In genomic region chr4:156294577-156294976, GRCh38 we compare ENCODE assay signal across 8 cellular contexts.
DNase-seq lines count a peak whose midpoint lies in the region; ATAC-seq and TF ChIP-seq lines count a peak whose summit lies in the region.

No MANE protein-coding gene starts in this region.

- CTCF ChIA-PET in CD8-positive, alpha-beta T cell (lab: Charles Lee), result no interaction called here

- no peaks in the 10 kb centered on the region for H3K4me1 ChIP-seq in right cardiac atrium (ENCODE audit: control insufficient read depth, insufficient read depth, low read length)
- no peaks in the 10 kb centered on the region for H3K4me1 ChIP-seq in CD8-positive, alpha-beta T cell (ENCODE audit: insufficient read depth, low read length)

- no peaks in the 10 kb centered on the region for H3K4me1 Mint-ChIP-seq in CD8-positive, alpha-beta T cell (ENCODE audit: low read depth)

- no peak overlapping the region for H3K4me3 ChIP-seq in right cardiac atrium (ENCODE audit: low read length)
- no peak overlapping the region for H3K4me3 ChIP-seq in CD8-positive, alpha-beta T cell (ENCODE audit: low read depth, low read length)

- H3K27ac ChIP-seq in right cardiac atrium (ENCODE audit: low read length), result no peak overlapping the region
- no peak overlapping the region for H3K27ac ChIP-seq in CD8-positive, alpha-beta T cell (ENCODE audit: low read depth, low read length)

- no peaks in the 10 kb centered on the region for H3K27me3 ChIP-seq in right cardiac atrium (ENCODE audit: control insufficient read depth, insufficient read depth)
- H3K27me3 ChIP-seq in CD8-positive, alpha-beta T cell (ENCODE audit: insufficient read depth, low read length), result no peaks in the 10 kb centered on the region

- DNase-seq in Ammon's horn (ENCODE audit: low spot score) (peak; percentile 14), HuH-7 (ENCODE audit: low spot score) (peak; percentile 44), SHP77 (lab: John Stamatoyannopoulos, UW) (peak; percentile 27 to 66), right cardiac atrium (no peak), omental fat pad (ENCODE audit: low spot score) (no peak)
- no peak for DNase-seq in effector CD4-positive, alpha-beta T cell
- no peak for DNase-seq in CD8-positive, alpha-beta T cell

- intact Hi-C loops in right cardiac atrium (cut with DNase I), result no loop called here
- intact Hi-C loops in CD8-positive, alpha-beta T cell (cut with DNase I, micrococcal nuclease), result no loop called here

- no peak for TF ChIP-seq CTCF in omental fat pad (IDR thresholded peaks at IDR 0.05)
- no peak for TF ChIP-seq CTCF in CD8-positive, alpha-beta T cell (IDR thresholded peaks at IDR 0.05)

- WGBS in right cardiac atrium, result 17% methylated on average over 2 of the region's 2 CpGs

- no peaks in the 10 kb centered on the region for H3K36me3 ChIP-seq in CD8-positive, alpha-beta T cell (ENCODE audit: insufficient read depth, low read length)

- no peaks in the 10 kb centered on the region for H3K9me3 ChIP-seq in right cardiac atrium (ENCODE audit: control insufficient read depth, low read length)
- H3K9me3 ChIP-seq in CD8-positive, alpha-beta T cell (ENCODE audit: low read length), result no peaks in the 10 kb centered on the region

- POLR2A ChIA-PET in CD8-positive, alpha-beta T cell (lab: Charles Lee), result no interaction called here

- H3K36me3 Mint-ChIP-seq in CD8-positive, alpha-beta T cell, result no peaks in the 10 kb centered on the region

- H3K9me3 Mint-ChIP-seq in CD8-positive, alpha-beta T cell, result peaks cover 6% of the 10 kb centered on the region

- ATAC-seq in right cardiac atrium (peak; percentile 42 to 63), HG02970 (IDR thresholded peaks at IDR 0.05; ENCODE audit: low FRiP score, unreplicated experiment) (no peak), omental fat pad (ENCODE audit: low FRiP score) (no peak)
- ATAC-seq in CD8-positive, alpha-beta T cell, result no peak

- no peak overlapping the region for H3K4me3 Mint-ChIP-seq in CD8-positive, alpha-beta T cell

- H3K27me3 Mint-ChIP-seq in CD8-positive, alpha-beta T cell (ENCODE audit: low read depth), result no peaks in the 10 kb centered on the region

- no peak overlapping the region for H3K27ac Mint-ChIP-seq in CD8-positive, alpha-beta T cell

Comparison
In these comparisons a context has a peak if more than half of its experiments do, and no peak if none do; other contexts are left out.
1. DNase-seq: peak in Ammon's horn (single experiment), HuH-7 (single experiment) and SHP77 (2 of 2); none in right cardiac atrium (0 of 3), effector CD4-positive, alpha-beta T cell (single experiment), omental fat pad (single experiment) and CD8-positive, alpha-beta T cell (0 of 7).
2. ATAC-seq: peak in right cardiac atrium (2 of 2); none in HG02970 (single experiment), omental fat pad (single experiment) and CD8-positive, alpha-beta T cell (single experiment).